1 cellular context compared by ENCODE assay signal in genomic region chr1:229109320-229109761, GRCh38.
TF ChIP-seq lines count a peak whose summit lies in the region.

No MANE protein-coding gene starts in this region.

TF ChIP-seq in GM23338, 12 proteins besides CTCF, POLR2A, EP300 and RAD21 (continued from another document):
- TF ChIP-seq ZNF462 (CRISPR knock-in tag; IDR thresholded peaks at IDR 0.05) (no peak), STAT1 (IDR thresholded peaks at IDR 0.05; ENCODE audit: unreplicated experiment) (no peak), POLR2AphosphoS5 (IDR thresholded peaks at IDR 0.05; ENCODE audit: low read depth) (no peak), ZNF331 (CRISPR knock-in tag; IDR thresholded peaks at IDR 0.05; ENCODE audit: low read depth) (no peak), CREB1 (CRISPR knock-in tag; IDR thresholded peaks at IDR 0.05; ENCODE audit: low read depth) (no peak), REST (IDR thresholded peaks at IDR 0.05; ENCODE audit: unreplicated experiment) (no peak), ZNF114 (CRISPR knock-in tag; IDR thresholded peaks at IDR 0.05) (no peak), EZH2 (IDR thresholded peaks at IDR 0.05; ENCODE audit: low read depth, unreplicated experiment) (no peak)
